In the genomic region with DNA sequence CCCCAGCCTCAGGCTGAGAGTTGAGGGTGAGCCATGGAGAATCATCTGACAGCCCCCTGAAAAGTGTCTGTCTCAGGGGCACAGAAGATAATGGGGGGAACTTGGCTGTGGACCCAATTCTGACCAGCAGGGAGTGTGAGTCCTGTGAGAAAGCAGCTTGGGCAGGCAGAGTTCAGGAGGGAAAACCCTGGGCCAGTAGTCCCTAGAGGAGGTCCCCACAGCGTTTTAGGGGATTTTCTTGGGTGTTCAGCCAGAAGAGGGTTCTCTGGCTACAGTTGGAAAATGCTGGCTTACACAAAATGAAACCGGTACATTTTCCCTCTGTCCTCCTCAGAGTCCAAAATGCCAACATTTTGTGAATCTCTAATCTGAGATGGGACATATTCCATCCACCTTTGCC, we compare ENCODE assay signal across 19 cellular contexts. TPM values are rescaled to one million over a fixed set of nuclear protein-coding genes. Genes with fewer than 3 reads are reported as not detected.
A peak's percentile ranks its signal among the peaks of the same experiment; 100 is the strongest.
DNase-seq lines count a peak whose midpoint lies in the region; ATAC-seq, FAIRE-seq and TF ChIP-seq lines count a peak whose summit lies in the region.
"Had no signal": no experiment of that assay in that cellular context is flagged by ENCODE, and none has a peak within 500 bp of the region (broad histone marks: within the 10 kb centered on the region; RNA-seq: fewer than 3 reads in every experiment).

No MANE protein-coding gene starts in this region.

- no peak for ATAC-seq in HG02798 (IDR thresholded peaks at IDR 0.05; ENCODE audit: poor library complexity, unreplicated experiment)

- peaks cover 38% of the 10 kb centered on the region for H3K4me1 ChIP-seq in CD4-positive, alpha-beta memory T cell (ENCODE audit: insufficient read depth, low read length)
- H3K4me1 ChIP-seq in OCI-LY7 (ENCODE audit: insufficient read depth, low read length, poor library complexity, severe bottlenecking) (no peaks in the 10 kb centered on the region), ovary (ENCODE audit: insufficient read depth) (no peaks in the 10 kb centered on the region)

- no peaks in the 10 kb centered on the region for H3K27me3 ChIP-seq in CD4-positive, alpha-beta memory T cell (ENCODE audit: insufficient read depth, low read length)
- no peaks in the 10 kb centered on the region for H3K27me3 ChIP-seq in ovary
- H3K27me3 ChIP-seq: cardiac muscle cell, suprapubic skin had no signal

- no peak overlapping the region for H3K4me2 ChIP-seq in OCI-LY7 (ENCODE audit: low read length)

- H3K4me1 Mint-ChIP-seq in CD4-positive, alpha-beta memory T cell, result peaks cover 27 to 53% (median 33%) of the 10 kb centered on the region in 4 donors
- peaks cover 38% of the 10 kb centered on the region for H3K4me1 Mint-ChIP-seq in activated naive CD4-positive, alpha-beta T cell treated with anti-CD3 and anti-CD28 coated beads for 36 hours (ENCODE audit: low read depth)

- 78 to 97% (median 86%) methylated on average over 2 of the region's 2 CpGs for WGBS in ovary, 3 donors

- H3K9me2 ChIP-seq in OCI-LY7 (ENCODE audit: insufficient read depth, low read length), result no peaks in the 10 kb centered on the region

- FAIRE-seq in GM18507 (lab: Jason Lieb, UNC), result peak; percentile 62
- FAIRE-seq: kidney had no signal

- TF ChIP-seq EP300 in ovary (IDR thresholded peaks at IDR 0.05), result no peak

- H3K4me3 Mint-ChIP-seq in CD4-positive, alpha-beta memory T cell, result no peak overlapping the region
- no peak overlapping the region for H3K4me3 Mint-ChIP-seq in activated naive CD4-positive, alpha-beta T cell treated with anti-CD3 and anti-CD28 coated beads for 36 hours
- H3K4me3 Mint-ChIP-seq: activated naive CD8-positive, alpha-beta T cell treated with anti-CD3 and anti-CD28 coated beads for 36 hours; neural crest cell had no signal

- peaks cover 9% of the 10 kb centered on the region for H3K36me3 ChIP-seq in CD4-positive, alpha-beta memory T cell (ENCODE audit: insufficient read depth, low read length)
- H3K36me3 ChIP-seq in OCI-LY7 (ENCODE audit: insufficient read depth, low read length) (no peaks in the 10 kb centered on the region), ovary (no peaks in the 10 kb centered on the region)
- H3K36me3 ChIP-seq: cardiac muscle cell had no signal

- intact Hi-C loops in CD4-positive, alpha-beta memory T cell (cut with micrococcal nuclease), result no loop called here
- intact Hi-C loops in OCI-LY7 (cut with micrococcal nuclease; ENCODE audit: unreplicated experiment), result no loop called here
- intact Hi-C loops in ovary (cut with DNase I), result no loop called here
- intact Hi-C loops in activated naive CD4-positive, alpha-beta T cell treated with anti-CD3 and anti-CD28 coated beads for 36 hours (cut with micrococcal nuclease), result no loop called here

- POLR2A ChIA-PET in CD4-positive, alpha-beta memory T cell (lab: Charles Lee; ENCODE audit: partially characterized antibody), result interaction anchor here (0.7 to 1.0 kb wide), 2 partner anchors 23 to 36 kb away, joined by 3 to 4 read pairs; partner anchors contain the start of gene TRIM8
- POLR2A ChIA-PET in OCI-LY7 (lab: Charles Lee), result no interaction called here

- 0 out of 2 replicates have a peak, but pooled peaks have one; percentile 25 for TF ChIP-seq CTCF in OCI-LY7 (conservative IDR thresholded peaks at IDR 0.05; ENCODE audit: low read length)
- no peak for TF ChIP-seq CTCF in ovary (IDR thresholded peaks at IDR 0.05)

- TF ChIP-seq POLR2A in ovary (IDR thresholded peaks at IDR 0.05), result no peak

- H3K27ac ChIP-seq in CD4-positive, alpha-beta memory T cell (ENCODE audit: low read depth, low read length), result no peak overlapping the region
- H3K27ac ChIP-seq in OCI-LY7 (ENCODE audit: low read depth, low read length, poor library complexity, severe bottlenecking) (no peak overlapping the region), ovary (no peak overlapping the region)
- H3K27ac ChIP-seq: cardiac muscle cell, suprapubic skin had no signal

- H3K27ac Mint-ChIP-seq in CD4-positive, alpha-beta memory T cell, result peak overlapping the region in 6 of 7 donors; percentile 16 to 66 (median 42)
- H3K27ac Mint-ChIP-seq in activated naive CD4-positive, alpha-beta T cell treated with anti-CD3 and anti-CD28 coated beads for 36 hours, result no peak overlapping the region
- H3K27ac Mint-ChIP-seq: activated naive CD8-positive, alpha-beta T cell treated with anti-CD3 and anti-CD28 coated beads for 36 hours had no signal

- no peak overlapping the region for H3K4me3 ChIP-seq in CD4-positive, alpha-beta memory T cell (ENCODE audit: low read length in 2 of 2)
- H3K4me3 ChIP-seq in OCI-LY7 (ENCODE audit: low read depth, low read length, poor library complexity, severe bottlenecking) (no peak overlapping the region), ovary (no peak overlapping the region)
- H3K4me3 ChIP-seq: cardiac muscle cell, suprapubic skin had no signal

- no TSS peak for BruUV-seq in OCI-LY7 (replicated peaks; lab: Mats Ljungman, UMichigan)

- no peaks in the 10 kb centered on the region for H4K20me1 ChIP-seq in OCI-LY7 (ENCODE audit: insufficient read depth, low read length)

- no peaks in the 10 kb centered on the region for H3K9me3 ChIP-seq in CD4-positive, alpha-beta memory T cell (ENCODE audit: control insufficient read depth in 1 of 2, low read length in 2 of 2)
- H3K9me3 ChIP-seq in OCI-LY7 (ENCODE audit: low read length) (no peaks in the 10 kb centered on the region), ovary (no peaks in the 10 kb centered on the region)
- H3K9me3 ChIP-seq: suprapubic skin had no signal

- DNase-seq in CD4-positive, alpha-beta memory T cell, result no peak
- peak; percentile 22 for DNase-seq in GM18507 (ENCODE audit: extremely low spot score, insufficient read length, low read depth)
- no peak for DNase-seq in OCI-LY7 (ENCODE audit: low spot score)
- DNase-seq in islet precursor cell, result peak; percentile 42
- DNase-seq in ovary, result no peak
- no peak for DNase-seq in activated naive CD4-positive, alpha-beta T cell treated with anti-CD3 and anti-CD28 coated beads for 36 hours
- no peak for DNase-seq in NCI-H2029 treated with DMSO at 0.1 percent for 48 hours (lab: John Stamatoyannopoulos, UW)
- DNase-seq: activated CD4-positive, alpha-beta T cell treated with anti-CD3 and anti-CD28 coated beads for 4 hours; activated naive CD8-positive, alpha-beta T cell treated with anti-CD3 and anti-CD28 coated beads for 36 hours; activated T-cell treated with anti-CD3 and anti-CD28 coated beads, Interleukin-2, amount 50 U/mL, for 1 hour; Calu3; GDM1; kidney; NCI-H146; NCI-H446 treated with DMSO at 0.1 percent for 48 hours had no signal

- no peaks in the 10 kb centered on the region for H3K79me2 ChIP-seq in OCI-LY7 (ENCODE audit: insufficient read depth, low read depth, low read length)

- CTCF ChIA-PET in CD4-positive, alpha-beta memory T cell (lab: Charles Lee; ENCODE audit: partially characterized antibody), result interaction anchor here (0.7 to 3.2 kb wide), 2 partner anchors 36 to 110 kb away, joined by 3 to 10 read pairs; partner anchors contain the start of gene TRIM8
- CTCF ChIA-PET in OCI-LY7 (lab: Charles Lee; ENCODE audit: unreplicated experiment), result no interaction called here
- CTCF ChIA-PET in activated naive CD4-positive, alpha-beta T cell treated with anti-CD3 and anti-CD28 coated beads for 36 hours (lab: Charles Lee), result interaction anchor here (1.2 kb wide), 1 partner anchor 25 kb away, joined by 3 read pairs; no protein-coding TSS in a partner anchor

- no peaks in the 10 kb centered on the region for H3K9me3 Mint-ChIP-seq in CD4-positive, alpha-beta memory T cell
- H3K9me3 Mint-ChIP-seq in activated naive CD4-positive, alpha-beta T cell treated with anti-CD3 and anti-CD28 coated beads for 36 hours, result no peaks in the 10 kb centered on the region
- H3K9me3 Mint-ChIP-seq: activated naive CD8-positive, alpha-beta T cell treated with anti-CD3 and anti-CD28 coated beads for 36 hours; neural crest cell had no signal

- H3K27me3 Mint-ChIP-seq in CD4-positive, alpha-beta memory T cell, result no peaks in the 10 kb centered on the region
- no peaks in the 10 kb centered on the region for H3K27me3 Mint-ChIP-seq in activated naive CD4-positive, alpha-beta T cell treated with anti-CD3 and anti-CD28 coated beads for 36 hours (ENCODE audit: low read depth)
- H3K27me3 Mint-ChIP-seq: activated naive CD8-positive, alpha-beta T cell treated with anti-CD3 and anti-CD28 coated beads for 36 hours had no signal

- peaks cover 11 to 14% of the 10 kb centered on the region in 2 donors for H3K36me3 Mint-ChIP-seq in CD4-positive, alpha-beta memory T cell
- H3K36me3 Mint-ChIP-seq in activated naive CD4-positive, alpha-beta T cell treated with anti-CD3 and anti-CD28 coated beads for 36 hours (ENCODE audit: low read depth), result peaks cover 2% of the 10 kb centered on the region

- H2AFZ ChIP-seq in OCI-LY7 (ENCODE audit: low read length), result no peak overlapping the region

RNA-seq across cellular contexts. Expression of gene TRIM8, which starts 35.8 kb away (rescaled TPM):
- total RNA-seq in CD4-positive, alpha-beta memory T cell, result 10 to 100 TPM; 68.4 to 71.6 TPM
- 10 to 100 TPM; 33.0 to 56.4 TPM for polyA plus RNA-seq in CD4-positive, alpha-beta memory T cell
- total RNA-seq in OCI-LY7 (2014; rRNA removed; shearing (Covaris generic)), result 54.2 and 67.3 TPM in 2 replicates
- 73.1 and 92.1 TPM in 2 replicates for total RNA-seq in OCI-LY7 (2022)
- 100 to 1,000 TPM in 2 of 7 donors, 10 to 100 TPM in 5; 48.5 to 120 (median 91.7) TPM for total RNA-seq in ovary
- polyA plus RNA-seq in ovary, result 10 to 100 TPM; 74.7 to 84.3 TPM
- 10 to 100 TPM; 18.8 to 20.0 TPM for total RNA-seq in activated naive CD4-positive, alpha-beta T cell treated with anti-CD3 and anti-CD28 coated beads for 36 hours

Comparison
In these comparisons a context has a peak if more than half of its experiments do, and no peak if none do; other contexts are left out.
1. DNase-seq: peak in GM18507 (single experiment) and islet precursor cell (single experiment); none in CD4-positive, alpha-beta memory T cell (0 of 5), OCI-LY7 (single experiment), ovary (0 of 5), activated naive CD4-positive, alpha-beta T cell treated with anti-CD3 and anti-CD28 coated beads for 36 hours (single experiment) and NCI-H2029 treated with DMSO at 0.1 percent for 48 hours (single experiment).